ENCODE assay signal across 18 cellular contexts in genomic region chr11:14650064-14650463, GRCh38. TPM values are rescaled to one million over a fixed set of nuclear protein-coding genes. Genes with fewer than 3 reads are reported as not detected.
A peak's percentile ranks its signal among the peaks of the same experiment; 100 is the strongest.
DNase-seq lines count a peak whose midpoint lies in the region; ATAC-seq and TF ChIP-seq lines count a peak whose summit lies in the region.
"Had no signal": no experiment of that assay in that cellular context is flagged by ENCODE, and none has a peak within 500 bp of the region (broad histone marks: within the 10 kb centered on the region; RNA-seq: fewer than 3 reads in every experiment).

No MANE protein-coding gene starts in this region.

- H3K4me3 ChIP-seq in CD4-positive, CD25-positive, alpha-beta regulatory T cell (ENCODE audit: low read depth, low read length), result peak overlapping the region; percentile 100
- H3K4me3 ChIP-seq in adipocyte (ENCODE audit: low read length), result peak overlapping the region; percentile 91
- no peak overlapping the region for H3K4me3 ChIP-seq in H7 (ENCODE audit: insufficient read depth, low read depth, low read length)
- H3K4me3 ChIP-seq: PC-9, SJSA1 had no signal

- peaks cover 0 to 1% (median 0%) of the 10 kb centered on the region in 7 donors for H3K9me3 Mint-ChIP-seq in CD4-positive, CD25-positive, alpha-beta regulatory T cell
- no peaks in the 10 kb centered on the region for H3K9me3 Mint-ChIP-seq in CD4-positive, alpha-beta T cell

- H3K4me1 ChIP-seq in CD4-positive, CD25-positive, alpha-beta regulatory T cell (ENCODE audit: control insufficient read depth, insufficient read depth, low read length, poor library complexity, severe bottlenecking), result peaks cover 47% of the 10 kb centered on the region
- H3K4me1 ChIP-seq in adipocyte (ENCODE audit: control insufficient read depth, insufficient read depth, low read length), result no peaks in the 10 kb centered on the region

- POLR2A ChIA-PET in CD4-positive, alpha-beta T cell (lab: Charles Lee), result interaction anchor here (0.7 to 1.4 kb wide), 5 partner anchors 13 to 242 kb away, joined by 3 read pairs; partner anchors contain the start of gene CYP2R1

- peaks cover 47 to 73% (median 61%) of the 10 kb centered on the region in 4 donors for H3K4me1 Mint-ChIP-seq in CD4-positive, CD25-positive, alpha-beta regulatory T cell
- H3K4me1 Mint-ChIP-seq in CD4-positive, alpha-beta T cell (ENCODE audit: low read depth), result peaks cover 81% of the 10 kb centered on the region
- peaks cover 58% of the 10 kb centered on the region for H3K4me1 Mint-ChIP-seq in T-helper 17 cell

- no peaks in the 10 kb centered on the region for H3K9me3 ChIP-seq in CD4-positive, CD25-positive, alpha-beta regulatory T cell (ENCODE audit: control insufficient read depth in 2 of 2, low read length in 2 of 2)
- H3K9me3 ChIP-seq in CD4-positive, alpha-beta T cell (ENCODE audit: control insufficient read depth, low read length), result no peaks in the 10 kb centered on the region
- no peaks in the 10 kb centered on the region for H3K9me3 ChIP-seq in T-helper 17 cell (ENCODE audit: control insufficient read depth, low read length, poor library complexity, severe bottlenecking)
- no peaks in the 10 kb centered on the region for H3K9me3 ChIP-seq in adipocyte (ENCODE audit: control insufficient read depth, low read length)
- H3K9me3 ChIP-seq: SJSA1 had no signal

- H3K36me3 ChIP-seq in CD4-positive, CD25-positive, alpha-beta regulatory T cell (ENCODE audit: control insufficient read depth, insufficient read depth, low read length), result peaks cover 9% of the 10 kb centered on the region
- H3K36me3 ChIP-seq in adipocyte (ENCODE audit: control insufficient read depth, insufficient read depth, low read length, severe bottlenecking) (peaks cover 7% of the 10 kb centered on the region), H7 (replicated peaks; ENCODE audit: control insufficient read depth, insufficient read depth, low read length) (no peaks in the 10 kb centered on the region)
- H3K36me3 ChIP-seq: SJSA1 had no signal

- H3K27ac ChIP-seq in CD4-positive, CD25-positive, alpha-beta regulatory T cell (ENCODE audit: insufficient read depth, low read length, poor library complexity, severe bottlenecking), result no peak overlapping the region
- H3K27ac ChIP-seq in CD4-positive, alpha-beta T cell (ENCODE audit: low read depth, low read length), result no peak overlapping the region
- H3K27ac ChIP-seq: PC-9, SJSA1 had no signal

- intact Hi-C loops in CD4-positive, alpha-beta T cell (cut with DNase I, micrococcal nuclease), result no loop called here

- CTCF ChIA-PET in CD4-positive, alpha-beta T cell (lab: Charles Lee), result no interaction called here

- DNase-seq in CD4-positive, CD25-positive, alpha-beta regulatory T cell, result no peak
- no peak for DNase-seq in CD4-positive, alpha-beta T cell
- no peak for DNase-seq in T-helper 17 cell
- no peak for DNase-seq in adipocyte (ENCODE audit: low read depth)
- DNase-seq in H7, result no peak
- DNase-seq in stimulated activated CD4-positive, alpha-beta T cell treated with anti-CD3 and anti-CD28 coated beads, Interleukin-15, amount 100 ng/mL, for 24 hours, result no peak
- DNase-seq: DMS79 treated with DMSO at 0.1 percent for 48 hours, GOT3, KG1, NCI-H1092, NCI-H146, NCI-H2081, NCI-H510A treated with DMSO at 0.1 percent for 48 hours, NCI-H82, PC-9 had no signal

- peak overlapping the region; percentile 87 for H3K9ac ChIP-seq in adipocyte (ENCODE audit: low read length)

- no peaks in the 10 kb centered on the region for H3K27me3 ChIP-seq in CD4-positive, CD25-positive, alpha-beta regulatory T cell (ENCODE audit: control insufficient read depth, insufficient read depth, low read length)
- H3K27me3 ChIP-seq in CD4-positive, alpha-beta T cell (ENCODE audit: control insufficient read depth, insufficient read depth, low read length), result no peaks in the 10 kb centered on the region
- H3K27me3 ChIP-seq in adipocyte (replicated peaks; ENCODE audit: control insufficient read depth, insufficient read depth, low read length) (no peaks in the 10 kb centered on the region), H7 (ENCODE audit: control insufficient read depth, insufficient read depth, low read length) (peaks cover 12% of the 10 kb centered on the region)

- peak overlapping the region; percentile 65 to 78 (median 71) for H3K4me3 Mint-ChIP-seq in CD4-positive, CD25-positive, alpha-beta regulatory T cell
- H3K4me3 Mint-ChIP-seq in CD4-positive, alpha-beta T cell, result peak overlapping the region; percentile 30
- peak overlapping the region; percentile 7 for H3K4me3 Mint-ChIP-seq in T-helper 17 cell
- H3K4me3 Mint-ChIP-seq: B cell had no signal

- H3K27ac Mint-ChIP-seq in CD4-positive, CD25-positive, alpha-beta regulatory T cell, result peak overlapping the region in 1 of 3 donors; percentile 33
- H3K27ac Mint-ChIP-seq in CD4-positive, alpha-beta T cell, result no peak overlapping the region
- H3K27ac Mint-ChIP-seq in T-helper 17 cell, result peak overlapping the region; percentile 47
- H3K27ac Mint-ChIP-seq: B cell had no signal

- no peak for TF ChIP-seq CTCF in CD4-positive, alpha-beta T cell (IDR thresholded peaks at IDR 0.05)

- peaks cover 40% of the 10 kb centered on the region for H3K36me3 Mint-ChIP-seq in CD4-positive, CD25-positive, alpha-beta regulatory T cell
- H3K36me3 Mint-ChIP-seq in CD4-positive, alpha-beta T cell (ENCODE audit: low read depth), result peaks cover 73% of the 10 kb centered on the region
- peaks cover 11% of the 10 kb centered on the region for H3K36me3 Mint-ChIP-seq in T-helper 17 cell (ENCODE audit: low read depth)

- peaks cover 4% of the 10 kb centered on the region for H3K27me3 Mint-ChIP-seq in CD4-positive, CD25-positive, alpha-beta regulatory T cell
- no peaks in the 10 kb centered on the region for H3K27me3 Mint-ChIP-seq in CD4-positive, alpha-beta T cell
- H3K27me3 Mint-ChIP-seq in T-helper 17 cell, result peaks cover 7% of the 10 kb centered on the region

- no peak for ATAC-seq in CD4-positive, CD25-positive, alpha-beta regulatory T cell (ENCODE audit: low read depth in 2 of 2)
- ATAC-seq in CD4-positive, alpha-beta T cell (ENCODE audit: poor library complexity), result no peak
- ATAC-seq in T-helper 17 cell (no peak), GM19467 (IDR thresholded peaks at IDR 0.05; ENCODE audit: unreplicated experiment) (no peak)

RNA-seq across cellular contexts. Expression of gene PDE3B, which starts 6.5 kb away (rescaled TPM):
- total RNA-seq in CD4-positive, CD25-positive, alpha-beta regulatory T cell, result 99.5 TPM
- 10 to 100 TPM; 32.8 to 62.4 (median 49.1) TPM for polyA plus RNA-seq in CD4-positive, CD25-positive, alpha-beta regulatory T cell
- 100 to 1,000 TPM; 103 to 106 TPM for total RNA-seq in CD4-positive, alpha-beta T cell
- 10 to 100 TPM; 68.9 to 90.4 TPM for total RNA-seq in T-helper 17 cell
- total RNA-seq in H7 (2014; rRNA removed; shearing (Covaris generic)), result 6.6 and 8.1 TPM in 2 replicates
- total RNA-seq: PC-9 had no signal

Comparison
In these comparisons a context has a peak if more than half of its experiments do, and no peak if none do; other contexts are left out.
1. H3K4me3 Mint-ChIP-seq: peak in every context shown above with its lines; median percentile 71 in CD4-positive, CD25-positive, alpha-beta regulatory T cell; 30 in CD4-positive, alpha-beta T cell; 7 in T-helper 17 cell.